ENCODE assay signal across 8 cellular contexts in the genomic region with DNA sequence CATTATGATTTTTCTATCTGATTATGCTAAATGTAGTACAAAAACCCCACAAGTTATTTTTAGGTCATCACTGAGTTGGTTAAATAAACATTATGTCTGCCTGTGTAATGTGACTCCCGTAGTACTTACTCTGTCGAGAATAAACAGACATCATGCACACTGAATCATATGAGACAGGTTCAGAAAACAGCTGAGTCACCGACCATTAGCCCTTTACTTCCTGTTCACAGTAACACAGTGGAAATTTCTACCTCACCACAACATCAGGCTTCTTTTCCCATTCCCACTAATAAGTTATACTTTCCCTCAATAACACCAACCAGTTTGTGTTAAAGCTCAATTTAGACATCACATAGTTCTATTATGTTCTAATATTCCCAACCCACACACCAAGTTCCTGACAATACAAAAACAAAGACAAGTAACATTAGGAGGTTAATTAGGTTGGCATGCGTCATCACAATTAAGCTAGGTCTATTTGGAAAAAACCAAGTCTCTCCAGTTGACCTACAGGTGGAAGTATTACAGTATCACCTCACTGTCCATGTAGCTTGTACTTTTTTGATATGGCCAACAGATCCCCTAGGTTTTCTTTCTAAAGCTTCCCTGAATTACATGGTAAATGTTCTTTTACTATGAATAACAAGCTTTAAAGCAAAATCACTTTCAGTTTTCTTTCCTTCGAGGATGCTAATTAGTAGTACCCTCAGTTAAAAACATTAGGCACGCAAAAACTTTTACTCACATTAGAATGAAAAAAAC.
DNase-seq lines count a peak whose midpoint lies in the region; ATAC-seq, FAIRE-seq and TF ChIP-seq lines count a peak whose summit lies in the region.

No MANE protein-coding gene starts in this region.

- intact Hi-C loops in pancreas (cut with DNase I): no loop called here

- 35 to 36% methylated on average over 6 of the region's 6 CpGs for WGBS in pancreas, 2 donors

- H3K9me3 ChIP-seq in pancreas: no peaks in the 10 kb centered on the region

- ATAC-seq in GM19324 (IDR thresholded peaks at IDR 0.05; ENCODE audit: low FRiP score, unreplicated experiment) (peak; percentile 83), HG03460 (IDR thresholded peaks at IDR 0.05; ENCODE audit: unreplicated experiment) (peak; percentile 93), pancreas (peak; percentile 99 to 100 (median 99))

- H3K36me3 ChIP-seq in pancreas: no peaks in the 10 kb centered on the region

- H3K4me3 ChIP-seq in foreskin fibroblast (ENCODE audit: low read depth in 1 of 2, low read length in 2 of 2) (peak overlapping the region in 1 of 2 donors; percentile 14), pancreas (no peak overlapping the region)

- no peaks in the 10 kb centered on the region for H3K27me3 ChIP-seq in pancreas

- peaks cover 6 to 13% (median 10%) of the 10 kb centered on the region in 3 donors for H3K4me1 ChIP-seq in pancreas

- FAIRE-seq in pancreas (lab: Jason Lieb, UNC): peak; percentile 98

- TF ChIP-seq CTCF in foreskin fibroblast (IDR thresholded peaks at IDR 0.05; ENCODE audit: low read depth, low read length) (no peak), pancreas (IDR thresholded peaks at IDR 0.05) (no peak)

- DNase-seq in DMS 273 (lab: John Stamatoyannopoulos, UW; ENCODE audit: unreplicated experiment) (peak; percentile 90), NCI-H345 treated with DMSO at 0.1 percent for 48 hours (lab: John Stamatoyannopoulos, UW; ENCODE audit: unreplicated experiment) (peak; percentile 79), foreskin fibroblast (peak; percentile 93 to 95), pancreas (peak in 3 of 6 donors; percentile 60 to 82 (median 70))
- peak; percentile 10 for DNase-seq in activated CD8-positive, alpha-beta memory T cell treated with anti-CD3 and anti-CD28 coated beads, Interleukin-2, amount 50 U/mL, for 24 hours (ENCODE audit: extremely low read depth)
- DNase-seq in activated effector memory CD4-positive, alpha-beta T cell treated with anti-CD3 and anti-CD28 coated beads, Interleukin-2, amount 50 U/mL, for 16 hours: no peak

- peak overlapping the region; percentile 62 to 98 (median 80) for H3K27ac ChIP-seq in pancreas
